Comparison of ENCODE assay signal across 8 cellular contexts in genomic region chr16:68237243-68238028, GRCh38. TPM values are rescaled to one million over a fixed set of nuclear protein-coding genes. Genes with fewer than 3 reads are reported as not detected.
DNase-seq lines count a peak whose midpoint lies in the region; ATAC-seq and TF ChIP-seq lines count a peak whose summit lies in the region.

No MANE protein-coding gene starts in this region.

- H3K27me3 ChIP-seq in mononuclear cell (ENCODE audit: insufficient read depth, low read length) = peaks cover 7% of the 10 kb centered on the region

- peak; percentile 86 for ATAC-seq in GM21390 (IDR thresholded peaks at IDR 0.05; ENCODE audit: unreplicated experiment)

- H3K4me3 ChIP-seq in epithelial cell of esophagus (ENCODE audit: low read length) (peak overlapping the region; percentile 94), mononuclear cell (ENCODE audit: low read length) (peak overlapping the region; percentile 54)

- no peaks in the 10 kb centered on the region for H3K9me3 ChIP-seq in mononuclear cell (ENCODE audit: low read depth, low read length)

- TF ChIP-seq CTCF in epithelial cell of esophagus (IDR thresholded peaks at IDR 0.05; ENCODE audit: insufficient read depth, low read depth, low read length, missing control alignments) = no peak

- peaks cover 40% of the 10 kb centered on the region for H3K4me1 ChIP-seq in mononuclear cell (ENCODE audit: insufficient read depth, low read length)

- DNase-seq in COR-L47 (lab: John Stamatoyannopoulos, UW) = peak; percentile 96
- DNase-seq in HUDEP-2 (lab: John Stamatoyannopoulos, UW; ENCODE audit: unreplicated experiment in 76 of 76) = peak; percentile 82 to 99 (median 97)
- DNase-seq in OCI-M1 (lab: John Stamatoyannopoulos, UW) = peak; percentile 99
- peak; percentile 91 for DNase-seq in activated T-cell treated with anti-CD3 and anti-CD28 coated beads for 48 hours (ENCODE audit: low read depth)
- peak; percentile 99 for DNase-seq in epithelial cell of esophagus (ENCODE audit: low read depth)
- peak; percentile 69 to 74 for DNase-seq in stimulated activated CD8-positive, alpha-beta memory T cell treated with anti-CD3 and anti-CD28 coated beads, Interleukin-2, amount 100 ng/mL, for 1 hour (ENCODE audit: low read depth in 2 of 2)

RNA-seq across cellular contexts. Expression of gene ESRP2, which starts 1.5 kb away (rescaled TPM):
- total RNA-seq in mononuclear cell = 0.10 TPM

RNA-seq across cellular contexts. Expression of gene PLA2G15, which starts 7.7 kb away (rescaled TPM):
- 10.1 TPM for total RNA-seq in mononuclear cell

RNA-seq across cellular contexts. Expression of gene SLC7A6, which starts 26.9 kb away (rescaled TPM):
- total RNA-seq in mononuclear cell = 76.8 TPM

Comparison
In these comparisons a context has a peak if more than half of its experiments do, and no peak if none do; other contexts are left out.
1. Peak in every context shown above with its lines: DNase-seq, ATAC-seq and H3K4me3 ChIP-seq.